ENCODE assay signal across 23 cellular contexts in the genomic region with DNA sequence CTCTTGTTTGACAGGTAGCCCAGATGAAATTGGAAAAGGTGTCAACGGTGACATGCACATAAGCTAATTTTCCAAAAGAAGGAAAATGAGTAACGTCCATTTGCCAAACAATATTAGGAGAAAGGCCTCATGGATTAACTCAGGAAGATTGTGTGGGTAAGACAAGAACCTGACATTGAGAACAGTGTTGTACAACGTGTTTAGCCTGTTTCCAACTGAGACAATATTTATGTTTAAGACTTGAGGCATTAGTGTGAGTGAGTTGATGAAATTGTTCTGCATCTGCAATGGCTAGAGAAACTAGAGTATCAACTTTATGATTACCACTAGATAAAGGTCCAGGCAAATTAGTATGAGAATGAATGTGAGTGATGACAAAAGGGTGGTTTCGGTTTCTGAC.
A peak's percentile ranks its signal among the peaks of the same experiment; 100 is the strongest.
DNase-seq lines count a peak whose midpoint lies in the region; FAIRE-seq and TF ChIP-seq lines count a peak whose summit lies in the region.
"Had no signal": no experiment of that assay in that cellular context is flagged by ENCODE, and none has a peak within 500 bp of the region (broad histone marks: within the 10 kb centered on the region; RNA-seq: fewer than 3 reads in every experiment).

No MANE protein-coding gene starts in this region.

- H3K14ac ChIP-seq in mesenchymal stem cell (ENCODE audit: low read length in 2 of 2) = no peak overlapping the region

- no peak overlapping the region for H2BK120ac ChIP-seq in mesenchymal stem cell (ENCODE audit: low read depth, low read length)

- H3K4me1 ChIP-seq in adipocyte (ENCODE audit: control insufficient read depth, insufficient read depth, low read length) = no peaks in the 10 kb centered on the region
- H3K4me1 ChIP-seq in mesenchymal stem cell (ENCODE audit: control insufficient read depth, insufficient read depth, low read depth, low read length) = peaks cover 2% of the 10 kb centered on the region
- H3K4me1 ChIP-seq in ascending aorta = no peaks in the 10 kb centered on the region
- H3K4me1 ChIP-seq: colonic mucosa, gastroesophageal sphincter, psoas muscle, sigmoid colon, vagina had no signal

- H3K4me2 ChIP-seq in mesenchymal stem cell (ENCODE audit: low read length, poor library complexity, severe bottlenecking) = no peak overlapping the region

- H3K18ac ChIP-seq in mesenchymal stem cell (ENCODE audit: low read depth in 1 of 2, low read length in 2 of 2) = no peak overlapping the region

- peaks cover 19% of the 10 kb centered on the region for H3K4me1 Mint-ChIP-seq in activated CD4-positive, alpha-beta T cell treated with anti-CD3 and anti-CD28 coated beads, Interleukin-2, amount 10 ng/mL, durations not matched to agents 7 days and 5 days

- H3K4me3 ChIP-seq in adipocyte (ENCODE audit: low read length) (no peak overlapping the region), mesenchymal stem cell (ENCODE audit: insufficient read depth in 1 of 2, low read depth in 1 of 2, low read length in 2 of 2) (peak overlapping the region in 1 of 2 experiments; percentile 54), ascending aorta (no peak overlapping the region)
- H3K4me3 ChIP-seq: cardiac muscle cell, colonic mucosa, gastroesophageal sphincter, psoas muscle, sigmoid colon, vagina had no signal

- CTCF ChIA-PET in activated CD4-positive, alpha-beta T cell treated with anti-CD3 and anti-CD28 coated beads, Interleukin-2, amount 10 ng/mL, durations not matched to agents 7 days and 5 days (lab: Charles Lee) = interaction anchor here (0.9 kb wide), 1 partner anchor 12 kb away, joined by 3 read pairs; no protein-coding TSS in a partner anchor

- no peak overlapping the region for H3K23ac ChIP-seq in mesenchymal stem cell (ENCODE audit: low read length in 2 of 2)

- H3K4me3 Mint-ChIP-seq in activated CD4-positive, alpha-beta T cell treated with anti-CD3 and anti-CD28 coated beads, Interleukin-2, amount 10 ng/mL, durations not matched to agents 7 days and 5 days = no peak overlapping the region
- H3K4me3 Mint-ChIP-seq: activated CD4-positive, alpha-beta memory T cell treated with anti-CD3 and anti-CD28 coated beads for 36 hours; activated naive CD4-positive, alpha-beta T cell treated with anti-CD3 and anti-CD28 coated beads, Interleukin-2, amount 50 U/mL, for 24 hours; activated T-helper 17 cell treated with anti-CD3 and anti-CD28 coated beads, Interleukin-2, amount 50 U/mL, for 72 hours had no signal

- H2AK5ac ChIP-seq in mesenchymal stem cell (ENCODE audit: low read length, severe bottlenecking) = no peak overlapping the region

- no peak overlapping the region for H3K27ac ChIP-seq in mesenchymal stem cell (ENCODE audit: low read length, poor library complexity, severe bottlenecking)
- no peak overlapping the region for H3K27ac ChIP-seq in ascending aorta
- H3K27ac ChIP-seq: C4-2B, cardiac muscle cell, colonic mucosa, gastroesophageal sphincter, neutrophil, psoas muscle, sigmoid colon, vagina had no signal

- no peak overlapping the region for H4K91ac ChIP-seq in mesenchymal stem cell (ENCODE audit: low read length)

- no peaks in the 10 kb centered on the region for H3K79me1 ChIP-seq in mesenchymal stem cell (replicated peaks; ENCODE audit: low read length, poor library complexity, severe bottlenecking)

- H3K9ac ChIP-seq in adipocyte (ENCODE audit: low read length) (no peak overlapping the region), mesenchymal stem cell (ENCODE audit: low read length) (peak overlapping the region; percentile 58)

- no peaks in the 10 kb centered on the region for H3K36me3 ChIP-seq in adipocyte (ENCODE audit: control insufficient read depth, insufficient read depth, low read length, severe bottlenecking)
- H3K36me3 ChIP-seq in mesenchymal stem cell (ENCODE audit: control insufficient read depth in 1 of 2, insufficient read depth in 2 of 2, low read depth in 1 of 2, low read length in 2 of 2) = no peaks in the 10 kb centered on the region
- no peaks in the 10 kb centered on the region for H3K36me3 ChIP-seq in ascending aorta
- H3K36me3 ChIP-seq: cardiac muscle cell, colonic mucosa, gastroesophageal sphincter, neutrophil, sigmoid colon, vagina had no signal

- no peak for TF ChIP-seq CTCF in ascending aorta (IDR thresholded peaks at IDR 0.05)

- no peak overlapping the region for H4K8ac ChIP-seq in mesenchymal stem cell (ENCODE audit: low read length)

- H3K9me3 ChIP-seq in adipocyte (ENCODE audit: control insufficient read depth, low read length) (peaks cover 9% of the 10 kb centered on the region), mesenchymal stem cell (ENCODE audit: control insufficient read depth, low read length) (peaks cover 5% of the 10 kb centered on the region), ascending aorta (no peaks in the 10 kb centered on the region)
- H3K9me3 ChIP-seq: colonic mucosa, gastroesophageal sphincter, neutrophil, psoas muscle, sigmoid colon, vagina had no signal

- H2BK15ac ChIP-seq in mesenchymal stem cell (ENCODE audit: low read depth, poor library complexity, severe bottlenecking) = no peak overlapping the region

- H2BK5ac ChIP-seq in mesenchymal stem cell (ENCODE audit: low read depth, low read length, poor library complexity, severe bottlenecking) = no peak overlapping the region

- no peaks in the 10 kb centered on the region for H3K27me3 ChIP-seq in adipocyte (replicated peaks; ENCODE audit: control insufficient read depth, insufficient read depth, low read length)
- peaks cover 0 to 3% of the 10 kb centered on the region in 2 experiments for H3K27me3 ChIP-seq in mesenchymal stem cell (ENCODE audit: control insufficient read depth in 1 of 2, insufficient read depth in 1 of 2, low read length in 2 of 2)
- H3K27me3 ChIP-seq in ascending aorta = no peaks in the 10 kb centered on the region
- H3K27me3 ChIP-seq: cardiac muscle cell, colonic mucosa, gastroesophageal sphincter, neutrophil, sigmoid colon, vagina had no signal

- H2BK12ac ChIP-seq in mesenchymal stem cell (ENCODE audit: low read length in 2 of 2) = no peak overlapping the region

- no peaks in the 10 kb centered on the region for H3K36me3 Mint-ChIP-seq in activated CD4-positive, alpha-beta T cell treated with anti-CD3 and anti-CD28 coated beads, Interleukin-2, amount 10 ng/mL, durations not matched to agents 7 days and 5 days (ENCODE audit: low read depth)
- H3K36me3 Mint-ChIP-seq: activated CD4-positive, alpha-beta memory T cell treated with anti-CD3 and anti-CD28 coated beads for 36 hours; activated naive CD4-positive, alpha-beta T cell treated with anti-CD3 and anti-CD28 coated beads, Interleukin-2, amount 50 U/mL, for 24 hours had no signal

- H3K27me3 Mint-ChIP-seq in activated CD4-positive, alpha-beta T cell treated with anti-CD3 and anti-CD28 coated beads, Interleukin-2, amount 10 ng/mL, durations not matched to agents 7 days and 5 days = peaks cover 11% of the 10 kb centered on the region

- no peak overlapping the region for H3K27ac Mint-ChIP-seq in activated CD4-positive, alpha-beta T cell treated with anti-CD3 and anti-CD28 coated beads, Interleukin-2, amount 10 ng/mL, durations not matched to agents 7 days and 5 days
- H3K27ac Mint-ChIP-seq: activated CD4-positive, alpha-beta memory T cell treated with anti-CD3 and anti-CD28 coated beads for 36 hours; activated naive CD4-positive, alpha-beta T cell treated with anti-CD3 and anti-CD28 coated beads, Interleukin-2, amount 50 U/mL, for 24 hours; activated T-helper 17 cell treated with anti-CD3 and anti-CD28 coated beads, Interleukin-2, amount 50 U/mL, for 72 hours had no signal

- 68% methylated on average over 3 of the region's 4 CpGs for WGBS in mesenchymal stem cell

- no peak for TF ChIP-seq POLR2A in H54 (IDR thresholded peaks at IDR 0.05; ENCODE audit: low read depth, low read length)

- peak; percentile 6 for FAIRE-seq in H54 (lab: Jason Lieb, UNC)
- FAIRE-seq: GM12892 had no signal

- peaks cover 8% of the 10 kb centered on the region for H3K9me3 Mint-ChIP-seq in activated CD4-positive, alpha-beta T cell treated with anti-CD3 and anti-CD28 coated beads, Interleukin-2, amount 10 ng/mL, durations not matched to agents 7 days and 5 days
- H3K9me3 Mint-ChIP-seq: activated naive CD4-positive, alpha-beta T cell treated with anti-CD3 and anti-CD28 coated beads, Interleukin-2, amount 50 U/mL, for 24 hours had no signal

- no peak for DNase-seq in H54 (ENCODE audit: insufficient read length, low spot score)
- DNase-seq in NCI-H69 (lab: John Stamatoyannopoulos, UW) = peak; percentile 14
- DNase-seq in adipocyte (ENCODE audit: low read depth) = peak; percentile 22
- no peak for DNase-seq in mesenchymal stem cell
- DNase-seq in COR-L47 (lab: John Stamatoyannopoulos, UW) = no peak
- DNase-seq in stimulated activated CD4-positive, alpha-beta T cell treated with anti-CD3 and anti-CD28 coated beads, Interleukin-12 subunit alpha, Interleukin-12 subunit beta, amount 100 ng/mL, for 4 hours = no peak
- DNase-seq in ascending aorta (ENCODE audit: low spot score in 2 of 2) = no peak
- DNase-seq in activated CD4-positive, alpha-beta T cell treated with anti-CD3 and anti-CD28 coated beads, Interleukin-2, amount 10 ng/mL, durations not matched to agents 7 days and 5 days = no peak
- DNase-seq: activated CD4-positive, alpha-beta memory T cell treated with anti-CD3 and anti-CD28 coated beads for 36 hours; activated CD8-positive, alpha-beta memory T cell treated with anti-CD3 and anti-CD28 coated beads, Interleukin-2, amount 50 U/mL, for 48 hours; effector CD8-positive, alpha-beta T cell; psoas muscle; sigmoid colon; stimulated activated naive CD4-positive, alpha-beta T cell treated with Interleukin-2 at 50 U/mL for 16 hours had no signal

- POLR2A ChIA-PET in activated CD4-positive, alpha-beta T cell treated with anti-CD3 and anti-CD28 coated beads, Interleukin-2, amount 10 ng/mL, durations not matched to agents 7 days and 5 days (lab: Charles Lee) = no interaction called here

- H2AFZ ChIP-seq in mesenchymal stem cell (ENCODE audit: low read depth, low read length) = no peak overlapping the region

- intact Hi-C loops in ascending aorta (cut with DNase I) = loop anchor here (10.0 kb wide), 1 partner anchor 460 kb away; a partner anchor contains a TSS

- H3K4ac ChIP-seq in mesenchymal stem cell (ENCODE audit: low read depth in 1 of 2, low read length in 2 of 2) = no peak overlapping the region

Comparison
In these comparisons a context has a peak if more than half of its experiments do, and no peak if none do; other contexts are left out.
1. DNase-seq: peak in NCI-H69 (single experiment) and adipocyte (single experiment); none in H54 (single experiment), mesenchymal stem cell (single experiment), COR-L47 (single experiment), stimulated activated CD4-positive, alpha-beta T cell treated with anti-CD3 and anti-CD28 coated beads, Interleukin-12 subunit alpha, Interleukin-12 subunit beta, amount 100 ng/mL, for 4 hours (single experiment), ascending aorta (0 of 2) and activated CD4-positive, alpha-beta T cell treated with anti-CD3 and anti-CD28 coated beads, Interleukin-2, amount 10 ng/mL, durations not matched to agents 7 days and 5 days (single experiment).